Comparison of ENCODE assay signal across 8 cellular contexts in genomic region chr14:66507181-66507721, GRCh38. TPM values are rescaled to one million over a fixed set of nuclear protein-coding genes. Genes with fewer than 3 reads are reported as not detected.
A peak's percentile ranks its signal among the peaks of the same experiment; 100 is the strongest.
DNase-seq lines count a peak whose midpoint lies in the region; ATAC-seq, FAIRE-seq and TF ChIP-seq lines count a peak whose summit lies in the region.

No MANE protein-coding gene starts in this region.

- H3K9ac ChIP-seq in HCT116 (ENCODE audit: low read length) (peak overlapping the region; percentile 90), astrocyte (ENCODE audit: low read length) (peak overlapping the region; percentile 81)

- H3K27me3 ChIP-seq in HCT116 (ENCODE audit: insufficient read depth, low read length) (no peaks in the 10 kb centered on the region), astrocyte (ENCODE audit: insufficient read depth, low read length) (no peaks in the 10 kb centered on the region), kidney epithelial cell (ENCODE audit: control insufficient read depth, insufficient read depth, low read length) (no peaks in the 10 kb centered on the region), suprapubic skin (no peaks in the 10 kb centered on the region)

- RAD21 ChIA-PET in HCT116 (lab: Charles Lee; ENCODE audit: low non-redundant PET in 1 of 2, low total read pairs in 2 of 2, uncharacterized antibody in 2 of 2, unreplicated experiment in 2 of 2), result no interaction called here

- BruUV-seq in HCT116 (replicated peaks; lab: Mats Ljungman, UMichigan), result TSS peak; percentile 71

- FAIRE-seq in astrocyte (lab: Jason Lieb, UNC), result no peak

- no peaks in the 10 kb centered on the region for H3K9me2 ChIP-seq in HCT116 (ENCODE audit: insufficient read depth)

- H4K20me1 ChIP-seq in HCT116 (ENCODE audit: insufficient read depth) (peaks cover 18% of the 10 kb centered on the region; the same call in 1 of the 2 replicates), astrocyte (ENCODE audit: insufficient read depth, low read length) (peaks cover 29% of the 10 kb centered on the region)

- peaks cover 3% of the 10 kb centered on the region for H3K4me1 Mint-ChIP-seq in astrocyte (ENCODE audit: low read depth, unreplicated experiment)

- H3K4me2 ChIP-seq in HCT116 (ENCODE audit: low read length) (peak overlapping the region; percentile 91), astrocyte (ENCODE audit: low read length) (peak overlapping the region; percentile 91)

- TF ChIP-seq CTCF in HCT116 (IDR thresholded peaks at IDR 0.05 in 2 of 3, conservative IDR thresholded peaks at IDR 0.05 in 1 of 3; ENCODE audit: borderline replicate concordance in 1 of 3, insufficient read depth in 1 of 3, low read depth in 2 of 3, low read length in 2 of 3) (no peak), astrocyte (IDR thresholded peaks at IDR 0.05; ENCODE audit: insufficient read depth, low read depth, low read length) (no peak), kidney epithelial cell (IDR thresholded peaks at IDR 0.05; ENCODE audit: insufficient read depth, low read length, poor library complexity, severe bottlenecking) (no peak), suprapubic skin (IDR thresholded peaks at IDR 0.05) (no peak)

- 1% methylated on average over 23 of the region's 23 CpGs for WGBS in suprapubic skin

- peaks cover 11 to 21% of the 10 kb centered on the region in 2 experiments; a peak in 2 of 4 replicates for H3K4me1 ChIP-seq in HCT116 (ENCODE audit: control insufficient read depth in 1 of 2, insufficient read depth in 2 of 2, low read length in 2 of 2)
- peaks cover 2% of the 10 kb centered on the region for H3K4me1 ChIP-seq in astrocyte (ENCODE audit: insufficient read depth, low read length)
- peaks cover 20% of the 10 kb centered on the region for H3K4me1 ChIP-seq in suprapubic skin

- no peak for TF ChIP-seq EP300 in suprapubic skin (IDR thresholded peaks at IDR 0.05)

- H3K4me3 Mint-ChIP-seq in astrocyte (ENCODE audit: unreplicated experiment), result peak overlapping the region; percentile 94

- H3K79me2 ChIP-seq in HCT116 (ENCODE audit: insufficient read depth, low read length) (peaks cover 40% of the 10 kb centered on the region), astrocyte (ENCODE audit: insufficient read depth, low read length) (peaks cover 31% of the 10 kb centered on the region)

- no peaks in the 10 kb centered on the region for H3K36me3 Mint-ChIP-seq in astrocyte (ENCODE audit: low read depth, unreplicated experiment)

- intact Hi-C loops in HCT116 (cut with micrococcal nuclease), result loop anchor here (5.0 kb wide), 1 partner anchor 735 kb away; the partner anchor contains the start of gene PALS1

- H2AFZ ChIP-seq in HCT116 (ENCODE audit: low read depth, low read length, poor library complexity, severe bottlenecking), result peak overlapping the region; percentile 50
- peak overlapping the region; percentile 97 for H2AFZ ChIP-seq in astrocyte (ENCODE audit: low read depth, low read length)

- H3K4me3 ChIP-seq in HCT116 (replicated peaks in 1 of 2; ENCODE audit: low read depth in 1 of 2, low read length in 2 of 2) (peak overlapping the region; percentile 82 to 92), astrocyte (ENCODE audit: insufficient read depth, low read depth, low read length) (peak overlapping the region; percentile 94), kidney epithelial cell (ENCODE audit: low read depth, low read length) (peak overlapping the region; percentile 82), suprapubic skin (peak overlapping the region; percentile 98)

- no peaks in the 10 kb centered on the region for H3K36me3 ChIP-seq in HCT116 (ENCODE audit: control insufficient read depth in 1 of 2, insufficient read depth in 2 of 2, low read length in 2 of 2)
- H3K36me3 ChIP-seq in astrocyte (ENCODE audit: insufficient read depth, low read length), result no peaks in the 10 kb centered on the region
- H3K36me3 ChIP-seq in kidney epithelial cell (ENCODE audit: control insufficient read depth, insufficient read depth, low read length), result no peaks in the 10 kb centered on the region
- H3K36me3 ChIP-seq in suprapubic skin, result no peaks in the 10 kb centered on the region

- DNase-seq in NCI-H345 (lab: John Stamatoyannopoulos, UW), result peak; percentile 63
- no peak for DNase-seq in NCI-H345 treated with DMSO at 0.1 percent for 48 hours (lab: John Stamatoyannopoulos, UW; ENCODE audit: unreplicated experiment)
- DNase-seq in HCT116 (ENCODE audit: low read depth, low spot score), result peak; percentile 34
- DNase-seq in NCI-H187 (lab: John Stamatoyannopoulos, UW), result peak; percentile 70 to 97
- no peak for DNase-seq in astrocyte (ENCODE audit: low read depth)
- no peak for DNase-seq in kidney epithelial cell (ENCODE audit: low read depth)
- no peak for DNase-seq in suprapubic skin (ENCODE audit: low spot score in 2 of 2)
- no peak for DNase-seq in NK-92 treated with Interleukin-12 subunit alpha and Interleukin-12 subunit beta, amount 100 ng/mL, for 24 hours (lab: John Stamatoyannopoulos, UW)

- peak overlapping the region; percentile 96 for H3K27ac ChIP-seq in HCT116 (ENCODE audit: low read depth, low read length)
- peak overlapping the region; percentile 57 for H3K27ac ChIP-seq in astrocyte (ENCODE audit: low read depth, low read length)
- peak overlapping the region; percentile 95 for H3K27ac ChIP-seq in suprapubic skin

- peak overlapping the region; percentile 41 for H3K27ac Mint-ChIP-seq in astrocyte (ENCODE audit: unreplicated experiment)

- peaks cover 4% of the 10 kb centered on the region for H3K27me3 Mint-ChIP-seq in astrocyte (ENCODE audit: low read depth, unreplicated experiment)

- CTCF ChIA-PET in HCT116 (lab: Charles Lee), result interaction anchor here (0.9 to 1.0 kb wide), 3 partner anchors 8 to 852 kb away, joined by 3 to 6 read pairs (median 4); partner anchors contain the start of gene ATP6V1D

- no peak for TF ChIP-seq RAD21 in HCT116 (IDR thresholded peaks at IDR 0.05; ENCODE audit: low read depth)

- no peaks in the 10 kb centered on the region for H3K9me3 Mint-ChIP-seq in astrocyte (ENCODE audit: unreplicated experiment)

- H3K9me3 ChIP-seq in HCT116 (ENCODE audit: control insufficient read depth in 1 of 2, insufficient read depth in 1 of 2, low read depth in 1 of 2, low read length in 2 of 2) (no peaks in the 10 kb centered on the region), astrocyte (ENCODE audit: insufficient read depth, low read depth, low read length) (no peaks in the 10 kb centered on the region), suprapubic skin (no peaks in the 10 kb centered on the region)

- TF ChIP-seq POLR2A in HCT116 (IDR thresholded peaks at IDR 0.05; ENCODE audit: borderline replicate concordance, extremely low read depth, insufficient read depth, insufficient read length), result peak; percentile 4
- TF ChIP-seq POLR2A in suprapubic skin (IDR thresholded peaks at IDR 0.05), result no peak

- POLR2A ChIA-PET in HCT116 (lab: Charles Lee), result interaction anchor here (0.9 kb wide), 2 partner anchors 13 to 425 kb away, joined by 3 to 6 read pairs; no protein-coding TSS in a partner anchor

- peak; percentile 34 for ATAC-seq in HCT116

TF ChIP-seq in HCT116, 20 proteins besides CTCF, POLR2A, EP300 and RAD21 (continues in another document):
- no peak; the same call in 1 of the 2 replicates for TF ChIP-seq ZFX (IDR thresholded peaks at IDR 0.05)
- no peak for TF ChIP-seq ZBTB33 (IDR thresholded peaks at IDR 0.05; ENCODE audit: extremely low read depth, insufficient replicate concordance, low read length)
- no peak for TF ChIP-seq SRF (IDR thresholded peaks at IDR 0.05; ENCODE audit: low read depth)
- no peak for TF ChIP-seq REST (IDR thresholded peaks at IDR 0.05; ENCODE audit: low read depth)
- no peak for TF ChIP-seq POLR2AphosphoS5 (IDR thresholded peaks at IDR 0.05; ENCODE audit: low read depth, low read length)

RNA-seq across cellular contexts. Expression of gene GPHN, which starts 0.7 kb away (rescaled TPM):
- total RNA-seq in HCT116 (2021; ENCODE audit: unreplicated experiment) (43.8 TPM), astrocyte (6.9 and 9.5 TPM in 2 replicates), kidney epithelial cell (7.5 and 12.9 TPM in 2 replicates), suprapubic skin (10 to 100 TPM; 16.7 to 34.8 (median 27.0) TPM)
- polyA plus RNA-seq in HCT116 (2012), result 23.4 and 29.7 TPM in 2 replicates

RNA-seq across cellular contexts. Expression of gene CCDC196, which starts 21.1 kb away (rescaled TPM):
- total RNA-seq in HCT116 (2021; ENCODE audit: unreplicated experiment) (not detected), astrocyte (not detected in 2 replicates), kidney epithelial cell (not detected in 2 replicates), suprapubic skin (not detected)
- not detected in 2 replicates for polyA plus RNA-seq in HCT116 (2012)

Comparison
In these comparisons a context has a peak if more than half of its experiments do, and no peak if none do; other contexts are left out.
1. DNase-seq: peak in NCI-H345 (single experiment), HCT116 (single experiment) and NCI-H187 (2 of 2); none in NCI-H345 treated with DMSO at 0.1 percent for 48 hours (single experiment), astrocyte (single experiment), kidney epithelial cell (single experiment), suprapubic skin (0 of 2) and NK-92 treated with Interleukin-12 subunit alpha and Interleukin-12 subunit beta, amount 100 ng/mL, for 24 hours (single experiment).
2. Peak in every context shown above with its lines, with median percentiles within 50 percentile points of each other: H3K27ac ChIP-seq and H3K4me3 ChIP-seq.